In the genomic region with DNA sequence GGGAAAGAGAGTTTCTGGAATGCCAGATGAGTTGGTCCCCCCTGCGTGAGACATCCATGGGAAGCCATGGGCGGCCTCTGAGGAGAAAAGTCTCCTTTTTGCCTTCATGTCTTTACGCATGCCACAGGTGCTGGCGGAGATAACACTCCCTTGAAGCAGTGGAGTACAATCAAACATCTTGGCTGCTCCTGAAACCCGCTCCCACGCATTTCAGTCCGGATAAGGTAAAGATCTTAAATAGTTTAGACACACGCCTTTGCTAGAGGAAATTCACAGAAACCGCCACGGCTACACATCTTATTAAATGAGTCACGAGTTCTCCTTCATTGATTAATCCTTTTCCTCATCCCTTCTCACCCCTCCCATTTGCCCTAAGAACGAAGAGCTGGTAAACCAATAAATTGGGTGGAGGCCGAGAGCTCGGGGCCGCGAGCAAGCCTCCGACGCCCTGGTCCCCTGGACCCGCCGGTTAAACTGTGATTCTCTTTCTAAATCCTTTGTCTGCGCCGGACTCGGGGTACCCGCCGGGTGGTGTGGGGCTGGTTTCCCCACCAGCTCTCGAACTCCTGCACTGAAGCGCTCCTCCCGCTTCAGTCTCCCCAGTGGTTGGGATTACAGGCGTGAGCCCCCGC, we compare ENCODE assay signal across 9 cellular contexts. TPM values are rescaled to one million over a fixed set of nuclear protein-coding genes. Genes with fewer than 3 reads are reported as not detected.
DNase-seq lines count a peak whose midpoint lies in the region; ATAC-seq, FAIRE-seq and TF ChIP-seq lines count a peak whose summit lies in the region.
"Had no signal": no experiment of that assay in that cellular context is flagged by ENCODE, and none has a peak within 500 bp of the region (broad histone marks: within the 10 kb centered on the region; RNA-seq: fewer than 3 reads in every experiment).

No MANE protein-coding gene starts in this region.

- DNase-seq in DMS53 (lab: John Stamatoyannopoulos, UW), result peak; percentile 41
- DNase-seq in DMS53 treated with DMSO at 0.1 percent for 48 hours (lab: John Stamatoyannopoulos, UW; ENCODE audit: unreplicated experiment), result no peak
- no peak for DNase-seq in adipocyte (ENCODE audit: low read depth)
- no peak for DNase-seq in kidney epithelial cell (ENCODE audit: low read depth)
- DNase-seq in stimulated activated CD4-positive, alpha-beta T cell treated with anti-CD3 and anti-CD28 coated beads, Interleukin-2, amount 100 ng/mL, for 24 hours, result peak; percentile 50 to 56
- DNase-seq in GM12892 (ENCODE audit: insufficient read length), result no peak
- DNase-seq in anterior cingulate cortex (lab: John Stamatoyannopoulos, UW), result no peak

- H3K36me3 ChIP-seq in adipocyte (ENCODE audit: control insufficient read depth, insufficient read depth, low read length, severe bottlenecking) (no peaks in the 10 kb centered on the region), kidney epithelial cell (ENCODE audit: control insufficient read depth, insufficient read depth, low read length) (no peaks in the 10 kb centered on the region)

- H3K9ac ChIP-seq in adipocyte (ENCODE audit: low read length), result peak overlapping the region; percentile 83

- no peak for FAIRE-seq in GM12892 (lab: Jason Lieb, UNC)
- FAIRE-seq: A204.1 had no signal

- no peak for TF ChIP-seq POLR2A in GM12892 (IDR thresholded peaks at IDR 0.05; ENCODE audit: low read depth, low read length)

- no peaks in the 10 kb centered on the region for H3K9me3 ChIP-seq in adipocyte (ENCODE audit: control insufficient read depth, low read length)

- no peak for ATAC-seq in GM21576 (IDR thresholded peaks at IDR 0.05; ENCODE audit: unreplicated experiment)

- no peak for TF ChIP-seq CTCF in kidney epithelial cell (IDR thresholded peaks at IDR 0.05; ENCODE audit: insufficient read depth, low read length, poor library complexity, severe bottlenecking)

- H3K4me3 ChIP-seq in adipocyte (ENCODE audit: low read length) (peak overlapping the region; percentile 82), kidney epithelial cell (ENCODE audit: low read depth, low read length) (peak overlapping the region; percentile 39)

- H3K27me3 ChIP-seq in adipocyte (replicated peaks; ENCODE audit: control insufficient read depth, insufficient read depth, low read length), result no peaks in the 10 kb centered on the region
- no peaks in the 10 kb centered on the region for H3K27me3 ChIP-seq in kidney epithelial cell (ENCODE audit: control insufficient read depth, insufficient read depth, low read length)

- H3K4me1 ChIP-seq in adipocyte (ENCODE audit: control insufficient read depth, insufficient read depth, low read length), result no peaks in the 10 kb centered on the region

RNA-seq across cellular contexts. Expression of a gene that starts 6.6 kb away (rescaled TPM):
- 21.0 and 31.2 TPM in 2 replicates for total RNA-seq in kidney epithelial cell
- polyA plus RNA-seq in GM12892 (2012; ENCODE audit: missing spikeins), result 4.4 TPM

RNA-seq across cellular contexts. Expression of a gene that starts 32.1 kb away (rescaled TPM):
- total RNA-seq in kidney epithelial cell, result 5.6 and 5.8 TPM in 2 replicates
- 4.5 TPM for polyA plus RNA-seq in GM12892 (2012; ENCODE audit: missing spikeins)

Comparison
In these comparisons a context has a peak if more than half of its experiments do, and no peak if none do; other contexts are left out.
1. DNase-seq: peak in DMS53 (single experiment) and stimulated activated CD4-positive, alpha-beta T cell treated with anti-CD3 and anti-CD28 coated beads, Interleukin-2, amount 100 ng/mL, for 24 hours (2 of 2); none in DMS53 treated with DMSO at 0.1 percent for 48 hours (single experiment), adipocyte (single experiment), kidney epithelial cell (single experiment), GM12892 (single experiment) and anterior cingulate cortex (0 of 58).